21 cellular contexts compared by ENCODE assay signal in the genomic region with DNA sequence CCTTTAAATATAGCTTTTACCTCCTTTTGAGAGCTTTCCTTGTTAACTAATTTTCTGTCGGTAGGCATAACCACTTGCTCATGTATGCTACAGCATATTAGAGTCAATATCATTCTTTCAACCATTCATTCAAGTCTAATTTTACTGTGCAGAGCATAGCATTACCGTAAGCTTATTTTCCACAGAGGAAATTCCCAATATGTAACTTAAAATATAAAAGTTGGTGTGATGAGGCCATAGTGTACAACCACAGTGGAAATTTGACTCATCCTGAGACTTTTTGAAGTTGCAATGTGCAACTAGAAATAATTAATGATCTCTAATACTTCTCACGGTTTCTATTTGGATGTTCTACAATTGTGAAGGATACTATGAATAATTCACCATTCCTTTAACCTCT.
DNase-seq lines count a peak whose midpoint lies in the region; ATAC-seq, FAIRE-seq and TF ChIP-seq lines count a peak whose summit lies in the region.
"Had no signal": no experiment of that assay in that cellular context is flagged by ENCODE, and none has a peak within 500 bp of the region (broad histone marks: within the 10 kb centered on the region; RNA-seq: fewer than 3 reads in every experiment).

No MANE protein-coding gene starts in this region.

- no peaks in the 10 kb centered on the region for H3K9me3 Mint-ChIP-seq in activated naive CD8-positive, alpha-beta T cell treated with anti-CD3 and anti-CD28 coated beads for 36 hours
- H3K9me3 Mint-ChIP-seq in MCF 10A (ENCODE audit: unreplicated experiment): no peaks in the 10 kb centered on the region
- H3K9me3 Mint-ChIP-seq: naive B cell had no signal

- H3K36me3 Mint-ChIP-seq in activated naive CD8-positive, alpha-beta T cell treated with anti-CD3 and anti-CD28 coated beads for 36 hours: peaks cover 2% of the 10 kb centered on the region
- H3K36me3 Mint-ChIP-seq in MCF 10A (ENCODE audit: insufficient read depth, unreplicated experiment): peaks cover 6% of the 10 kb centered on the region
- H3K36me3 Mint-ChIP-seq: naive B cell had no signal

- H3K27ac Mint-ChIP-seq in activated naive CD8-positive, alpha-beta T cell treated with anti-CD3 and anti-CD28 coated beads for 36 hours: peak overlapping the region; percentile 84
- H3K27ac Mint-ChIP-seq in MCF 10A (ENCODE audit: low read depth, unreplicated experiment): no peak overlapping the region

- no peak overlapping the region for H3K4me3 Mint-ChIP-seq in activated naive CD8-positive, alpha-beta T cell treated with anti-CD3 and anti-CD28 coated beads for 36 hours
- no peak overlapping the region for H3K4me3 Mint-ChIP-seq in MCF 10A (ENCODE audit: unreplicated experiment)
- H3K4me3 Mint-ChIP-seq: naive B cell had no signal

- BruUV-seq in MCF 10A (replicated peaks; lab: Mats Ljungman, UMichigan): no TSS peak

- H3K4me1 Mint-ChIP-seq in activated naive CD8-positive, alpha-beta T cell treated with anti-CD3 and anti-CD28 coated beads for 36 hours: peaks cover 42% of the 10 kb centered on the region
- peaks cover 12% of the 10 kb centered on the region for H3K4me1 Mint-ChIP-seq in MCF 10A (ENCODE audit: insufficient read depth, unreplicated experiment)

- intact Hi-C loops in MCF 10A (cut with micrococcal nuclease): no loop called here

- no peak for FAIRE-seq in HTR-8/SVneo (lab: Jason Lieb, UNC)
- FAIRE-seq: H1, islet of Langerhans, TTC549 had no signal

- no peak overlapping the region for H3K4me3 ChIP-seq in GM12865 (ENCODE audit: low read depth, low read length)
- H3K4me3 ChIP-seq: smooth muscle cell, upper lobe of left lung had no signal

- peak; percentile 42 for ATAC-seq in GM18861 (IDR thresholded peaks at IDR 0.05; ENCODE audit: unreplicated experiment)
- ATAC-seq in HG02981 (IDR thresholded peaks at IDR 0.05; ENCODE audit: unreplicated experiment): peak; percentile 31
- ATAC-seq in HG03460 (IDR thresholded peaks at IDR 0.05; ENCODE audit: unreplicated experiment): no peak
- ATAC-seq: SK-N-SH treated with all-trans-retinoic acid at 6 μM for 48 hours had no signal

- DNase-seq in GM12865 (ENCODE audit: low read depth) (peak; percentile 21), HTR-8/SVneo (ENCODE audit: insufficient read length, low spot score) (no peak), foreskin melanocyte (no peak), MCF 10A (ENCODE audit: unreplicated experiment) (no peak)
- DNase-seq in activated naive CD8-positive, alpha-beta T cell treated with anti-CD3 and anti-CD28 coated beads for 36 hours: no peak
- DNase-seq: caudate nucleus; DMS153; effector CD4-positive, alpha-beta T cell; head of caudate nucleus; naive B cell; NCI-H2029 treated with DMSO at 0.1 percent for 48 hours; NCI-H526 treated with DMSO at 0.1 percent for 48 hours; upper lobe of left lung had no signal

- POLR2A ChIA-PET in MCF 10A (lab: Yijun Ruan, JAX): interaction anchor here (0.7 to 2.1 kb wide), 7 partner anchors 12 to 90 kb away, joined by 3 to 13 read pairs (median 5); partner anchors contain the start of gene KLF6

- TF ChIP-seq CTCF in GM12865 (IDR thresholded peaks at IDR 0.05; ENCODE audit: insufficient read depth, low read depth, low read length, missing control alignments) (no peak), MCF 10A (IDR thresholded peaks at IDR 0.05; ENCODE audit: unreplicated experiment) (no peak)

- H3K27me3 Mint-ChIP-seq in activated naive CD8-positive, alpha-beta T cell treated with anti-CD3 and anti-CD28 coated beads for 36 hours: no peaks in the 10 kb centered on the region
- no peaks in the 10 kb centered on the region for H3K27me3 Mint-ChIP-seq in MCF 10A (ENCODE audit: insufficient read depth, unreplicated experiment)
- H3K27me3 Mint-ChIP-seq: naive B cell had no signal

- CTCF ChIA-PET in MCF 10A (lab: Yijun Ruan, JAX): interaction anchor here (1.1 to 1.3 kb wide), 2 partner anchors 11 to 21 kb away, joined by 3 read pairs; no protein-coding TSS in a partner anchor
